In genomic region chr16:1929105-1929504, GRCh38 we compare ENCODE assay signal across 8 cellular contexts. TPM values are rescaled to one million over a fixed set of nuclear protein-coding genes. Genes with fewer than 3 reads are reported as not detected.
DNase-seq lines count a peak whose midpoint lies in the region; ATAC-seq and TF ChIP-seq lines count a peak whose summit lies in the region.

No MANE protein-coding gene starts in this region.

- 10% methylated on average over 5 of the region's 11 CpGs for WGBS in esophagus muscularis mucosa

- peak; percentile 10 for ATAC-seq in HG02678 (IDR thresholded peaks at IDR 0.05; ENCODE audit: unreplicated experiment)

- no peak for TF ChIP-seq POLR2A in esophagus muscularis mucosa (IDR thresholded peaks at IDR 0.05; ENCODE audit: low read depth)

- intact Hi-C loops in esophagus muscularis mucosa (cut with DNase I) = loop anchor here (2.0 kb wide), 1 partner anchor 68 kb away; no protein-coding TSS in a partner anchor

- no peaks in the 10 kb centered on the region; the same call in 1 of the 2 replicates for H3K27me3 ChIP-seq in SJSA1 (replicated peaks)
- H3K27me3 ChIP-seq in esophagus muscularis mucosa = peaks cover 0 to 32% (median 0%) of the 10 kb centered on the region in 4 donors
- H3K27me3 ChIP-seq in neuron (ENCODE audit: insufficient read depth, low read length) = peaks cover 17% of the 10 kb centered on the region

- H3K4me3 ChIP-seq in SJSA1 (peak overlapping the region; percentile 37), esophagus muscularis mucosa (peak overlapping the region; percentile 74 to 76 (median 76)), neuron (ENCODE audit: low read length) (peak overlapping the region; percentile 30)

- peak; percentile 34 for DNase-seq in DMS153 (lab: John Stamatoyannopoulos, UW)
- peak in 1 of 2 experiments; percentile 25 for DNase-seq in SJSA1 (ENCODE audit: low read depth in 1 of 2, low spot score in 2 of 2)
- no peak for DNase-seq in esophagus muscularis mucosa (ENCODE audit: extremely low spot score)
- DNase-seq in foreskin melanocyte = no peak
- no peak for DNase-seq in activated CD4-positive, CD25-positive, alpha-beta regulatory T cell treated with anti-CD3 and anti-CD28 coated beads, Interleukin-2, amount 50 U/mL, for 72 hours
- DNase-seq in ureter (ENCODE audit: low spot score) = no peak

- H3K4me1 ChIP-seq in SJSA1 (replicated peaks) (peaks cover 7% of the 10 kb centered on the region), esophagus muscularis mucosa (peaks cover 7 to 19% (median 13%) of the 10 kb centered on the region in 4 donors), neuron (ENCODE audit: insufficient read depth, low read length) (peaks cover 4% of the 10 kb centered on the region)

- no peak for TF ChIP-seq EP300 in esophagus muscularis mucosa (IDR thresholded peaks at IDR 0.05)

- H3K9me3 ChIP-seq in SJSA1 (replicated peaks) = no peaks in the 10 kb centered on the region
- no peaks in the 10 kb centered on the region for H3K9me3 ChIP-seq in esophagus muscularis mucosa
- H3K9me3 ChIP-seq in neuron (ENCODE audit: low read length) = no peaks in the 10 kb centered on the region

- peak overlapping the region; percentile 45 for H2AFZ ChIP-seq in neuron (ENCODE audit: low read depth, low read length)

- H3K36me3 ChIP-seq in SJSA1 (no peaks in the 10 kb centered on the region), esophagus muscularis mucosa (no peaks in the 10 kb centered on the region), neuron (ENCODE audit: insufficient read depth, low read length) (no peaks in the 10 kb centered on the region)

- H3K27ac ChIP-seq in SJSA1 (no peak overlapping the region), esophagus muscularis mucosa (replicated peaks in 1 of 4) (peak overlapping the region; percentile 81 to 86 (median 83))

- TF ChIP-seq CTCF in esophagus muscularis mucosa (IDR thresholded peaks at IDR 0.05) = no peak

RNA-seq across cellular contexts. Expression of gene HS3ST6, which starts 10.9 kb away (rescaled TPM):
- total RNA-seq in SJSA1 (2014; rRNA removed; shearing (Covaris generic)) = not detected in 2 replicates
- not detected for total RNA-seq in esophagus muscularis mucosa
- total RNA-seq in ureter = 12.9 TPM

RNA-seq across cellular contexts. Expression of gene MSRB1, which starts 13.9 kb away (rescaled TPM):
- 13.9 and 21.3 TPM in 2 replicates for total RNA-seq in SJSA1 (2014; rRNA removed; shearing (Covaris generic))
- total RNA-seq in esophagus muscularis mucosa = 10 to 100 TPM; 46.0 to 78.7 (median 53.1) TPM
- total RNA-seq in ureter = 27.2 TPM

RNA-seq across cellular contexts. Expression of gene RPL3L, which starts 25.4 kb away (rescaled TPM):
- not detected in 2 replicates for total RNA-seq in SJSA1 (2014; rRNA removed; shearing (Covaris generic))
- not detected for total RNA-seq in esophagus muscularis mucosa
- not detected for total RNA-seq in ureter

RNA-seq across cellular contexts. Expression of gene NDUFB10, which starts 30.2 kb away (rescaled TPM):
- total RNA-seq in SJSA1 (2014; rRNA removed; shearing (Covaris generic)) = 273 and 292 TPM in 2 replicates
- total RNA-seq in esophagus muscularis mucosa (100 to 1,000 TPM; 249 to 381 (median 295) TPM), ureter (97.5 TPM)

RNA-seq across cellular contexts. Expression of gene RPS2, which starts 35.5 kb away (rescaled TPM):
- total RNA-seq in SJSA1 (2014; rRNA removed; shearing (Covaris generic)) = 2,199 and 2,611 TPM in 2 replicates
- total RNA-seq in esophagus muscularis mucosa = 1,000 to 10,000 TPM; 1,144 to 2,342 (median 1,414) TPM
- 2,737 TPM for total RNA-seq in ureter

Comparison
In these comparisons a context has a peak if more than half of its experiments do, and no peak if none do; other contexts are left out.
1. RNA of gene HS3ST6, which starts 10.9 kb away (total RNA-seq): 12.9 TPM in ureter (single experiment); not detected in SJSA1 and not detected in esophagus muscularis mucosa; every median in the first group is over 10 times any median in the second.
2. Peak in every context shown above with its lines, with median percentiles within 50 percentile points of each other: H3K4me3 ChIP-seq.